16 cellular contexts compared by ENCODE assay signal in genomic region chr7:112067205-112067604, GRCh38.
"Had no signal": no experiment of that assay in that cellular context is flagged by ENCODE, and none has a peak within 500 bp of the region (broad histone marks: within the 10 kb centered on the region; RNA-seq: fewer than 3 reads in every experiment).

No MANE protein-coding gene starts in this region.

- H3K9me3 ChIP-seq: pancreas, stomach, thyroid gland had no signal

- H3K4me3 ChIP-seq: pancreas, stomach, thyroid gland had no signal

- H3K27ac ChIP-seq: stomach, thyroid gland had no signal

- H3K27me3 ChIP-seq: pancreas, stomach, thyroid gland had no signal

- H3K36me3 ChIP-seq: pancreas, stomach, thyroid gland had no signal

- DNase-seq: activated B cell treated with CpG ODN at 0.5 μM for 24 hours; activated CD4-positive, alpha-beta T cell treated with anti-CD3 and anti-CD28 coated beads, Interleukin-2, amount 10 ng/mL, durations not matched to agents 24 days and 14 days; activated CD8-positive, alpha-beta memory T cell treated with anti-CD3 and anti-CD28 coated beads for 24 hours; activated naive CD4-positive, alpha-beta T cell treated with Interleukin-2 at 50 U/mL for 16 hours; activated naive CD8-positive, alpha-beta T cell treated with anti-CD3 and anti-CD28 coated beads, Interleukin-2, amount 50 U/mL, for 24 hours; caudate nucleus; effector memory CD8-positive, alpha-beta T cell; glutamatergic neuron; immature natural killer cell; retina; stimulated activated CD4-positive, alpha-beta T cell treated with anti-CD3 and anti-CD28 coated beads, Interleukin-15, amount 100 ng/mL, for 24 hours; stomach; thyroid gland had no signal

- H3K4me3 Mint-ChIP-seq: activated B cell treated with CpG ODN at 0.5 μM for 24 hours; activated CD4-positive, alpha-beta T cell treated with anti-CD3 and anti-CD28 coated beads, Interleukin-2, amount 10 ng/mL, durations not matched to agents 24 days and 14 days; activated naive CD8-positive, alpha-beta T cell treated with anti-CD3 and anti-CD28 coated beads, Interleukin-2, amount 50 U/mL, for 24 hours; effector memory CD8-positive, alpha-beta T cell; immature natural killer cell; memory B cell; neural crest cell had no signal

- H3K36me3 Mint-ChIP-seq: immature natural killer cell, memory B cell had no signal

- H3K4me1 Mint-ChIP-seq: activated B cell treated with CpG ODN at 0.5 μM for 24 hours; activated CD4-positive, alpha-beta T cell treated with anti-CD3 and anti-CD28 coated beads, Interleukin-2, amount 10 ng/mL, durations not matched to agents 24 days and 14 days; activated naive CD8-positive, alpha-beta T cell treated with anti-CD3 and anti-CD28 coated beads, Interleukin-2, amount 50 U/mL, for 24 hours; immature natural killer cell; memory B cell had no signal

- H3K4me1 ChIP-seq: thyroid gland had no signal

- H3K27ac Mint-ChIP-seq: activated B cell treated with CpG ODN at 0.5 μM for 24 hours; activated CD4-positive, alpha-beta T cell treated with anti-CD3 and anti-CD28 coated beads, Interleukin-2, amount 10 ng/mL, durations not matched to agents 24 days and 14 days; activated naive CD8-positive, alpha-beta T cell treated with anti-CD3 and anti-CD28 coated beads, Interleukin-2, amount 50 U/mL, for 24 hours; effector memory CD8-positive, alpha-beta T cell; immature natural killer cell; memory B cell had no signal

- H3K9me3 Mint-ChIP-seq: activated B cell treated with CpG ODN at 0.5 μM for 24 hours; activated CD4-positive, alpha-beta T cell treated with anti-CD3 and anti-CD28 coated beads, Interleukin-2, amount 10 ng/mL, durations not matched to agents 24 days and 14 days; activated naive CD8-positive, alpha-beta T cell treated with anti-CD3 and anti-CD28 coated beads, Interleukin-2, amount 50 U/mL, for 24 hours; immature natural killer cell; memory B cell; neural crest cell had no signal
